In the genomic region with DNA sequence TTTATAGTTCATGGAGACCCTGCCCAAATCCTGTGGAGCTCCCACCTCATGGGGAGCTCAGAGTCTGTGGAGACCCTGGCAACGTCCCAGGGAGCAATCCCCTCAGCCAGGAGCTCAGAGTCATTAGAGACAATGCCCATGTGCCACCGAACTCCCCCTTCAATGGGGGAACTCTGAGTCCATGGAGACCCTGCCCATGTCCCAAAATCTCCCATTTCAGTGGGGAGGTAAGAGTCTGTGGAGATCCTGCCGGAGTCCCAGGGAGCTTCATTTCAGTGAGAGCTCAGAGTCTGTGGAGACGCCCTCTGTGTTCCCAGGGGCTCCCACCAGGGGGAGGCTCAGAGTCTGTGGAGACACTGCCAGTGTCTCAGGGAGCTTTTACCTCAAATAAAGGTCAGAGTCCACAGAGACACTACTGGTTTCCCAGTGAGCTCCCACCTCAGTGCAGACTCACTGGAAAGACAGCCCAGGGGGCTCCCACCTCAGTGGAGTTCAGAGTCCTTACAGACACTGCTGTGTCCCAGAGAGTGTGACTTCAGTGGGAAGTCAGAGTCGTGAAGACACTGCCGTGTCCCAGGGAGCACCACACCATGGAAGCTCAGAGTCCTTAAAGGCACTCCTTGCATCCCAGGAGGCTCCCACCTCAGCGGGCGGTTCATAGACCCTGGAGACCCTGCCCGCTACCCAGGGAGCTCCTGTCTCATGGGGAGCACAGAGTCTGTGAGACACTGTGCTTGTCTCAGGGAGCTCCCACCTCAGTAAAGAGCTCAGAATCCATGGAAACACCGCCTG, we compare ENCODE assay signal across 8 cellular contexts. TPM values are rescaled to one million over a fixed set of nuclear protein-coding genes. Genes with fewer than 3 reads are reported as not detected.
A peak's percentile ranks its signal among the peaks of the same experiment; 100 is the strongest.
DNase-seq lines count a peak whose midpoint lies in the region; ATAC-seq and TF ChIP-seq lines count a peak whose summit lies in the region.

No MANE protein-coding gene starts in this region.

- H3K27me3 Mint-ChIP-seq in CD8-positive, alpha-beta T cell (ENCODE audit: low read depth) = no peaks in the 10 kb centered on the region
- H3K27me3 Mint-ChIP-seq in activated CD4-positive, alpha-beta T cell treated with anti-CD3 and anti-CD28 coated beads, Interleukin-2, amount 10 ng/mL, durations not matched to agents 24 days and 14 days = no peaks in the 10 kb centered on the region
- H3K27me3 Mint-ChIP-seq in progenitor cell of endocrine pancreas = no peaks in the 10 kb centered on the region

- peaks cover 44% of the 10 kb centered on the region for H3K36me3 ChIP-seq in CD8-positive, alpha-beta T cell (ENCODE audit: insufficient read depth, low read length)
- peaks cover 42% of the 10 kb centered on the region for H3K36me3 ChIP-seq in Karpas-422 (ENCODE audit: insufficient read depth, low read length)

- H3K4me1 Mint-ChIP-seq in CD8-positive, alpha-beta T cell (ENCODE audit: low read depth) = peaks cover 44% of the 10 kb centered on the region
- peaks cover 30% of the 10 kb centered on the region for H3K4me1 Mint-ChIP-seq in activated CD4-positive, alpha-beta T cell treated with anti-CD3 and anti-CD28 coated beads, Interleukin-2, amount 10 ng/mL, durations not matched to agents 24 days and 14 days
- H3K4me1 Mint-ChIP-seq in progenitor cell of endocrine pancreas (ENCODE audit: low read depth) = peaks cover 6% of the 10 kb centered on the region

- POLR2A ChIA-PET in CD8-positive, alpha-beta T cell (lab: Charles Lee) = interaction anchor here (1.0 to 5.2 kb wide), 11 partner anchors 12 to 161 kb away, joined by 3 to 52 read pairs (median 5); partner anchors contain the start of genes CCM2, PURB and TBRG4

- H3K27ac Mint-ChIP-seq in CD8-positive, alpha-beta T cell = peak overlapping the region; percentile 66
- peak overlapping the region; percentile 56 for H3K27ac Mint-ChIP-seq in activated CD4-positive, alpha-beta T cell treated with anti-CD3 and anti-CD28 coated beads, Interleukin-2, amount 10 ng/mL, durations not matched to agents 24 days and 14 days
- H3K27ac Mint-ChIP-seq in progenitor cell of endocrine pancreas = no peak overlapping the region

- DNase-seq in CD8-positive, alpha-beta T cell = peak in 6 of 7 experiments; percentile 47 to 72 (median 67)
- DNase-seq in Karpas-422 (peak; percentile 75), epithelial cell of proximal tubule (ENCODE audit: low read depth) (no peak), progenitor cell of endocrine pancreas (ENCODE audit: low spot score, unreplicated experiment) (peak; percentile 38), COR-L47 (lab: John Stamatoyannopoulos, UW) (no peak), DMS79 (lab: John Stamatoyannopoulos, UW) (no peak)
- peak; percentile 90 for DNase-seq in activated CD4-positive, alpha-beta T cell treated with anti-CD3 and anti-CD28 coated beads, Interleukin-2, amount 10 ng/mL, durations not matched to agents 24 days and 14 days

- no peaks in the 10 kb centered on the region for H3K9me2 ChIP-seq in Karpas-422 (replicated peaks; ENCODE audit: insufficient read depth, low read length)

- CTCF ChIA-PET in CD8-positive, alpha-beta T cell (lab: Charles Lee) = interaction anchor here (0.7 to 8.5 kb wide), 48 partner anchors 9 to 695 kb away, joined by 3 to 157 read pairs (median 4); partner anchors contain the start of genes CCM2 and TMED4

- H3K4me2 ChIP-seq in Karpas-422 (ENCODE audit: low read depth, low read length, poor library complexity, severe bottlenecking) = no peak overlapping the region

- intact Hi-C loops in CD8-positive, alpha-beta T cell (cut with DNase I, micrococcal nuclease) = loop anchor here (1.0 kb wide), 1 partner anchor 162 kb away; no protein-coding TSS in a partner anchor
- intact Hi-C loops in activated CD4-positive, alpha-beta T cell treated with anti-CD3 and anti-CD28 coated beads, Interleukin-2, amount 10 ng/mL, durations not matched to agents 24 days and 14 days (cut with micrococcal nuclease) = loop anchor here (1.0 kb wide), 1 partner anchor 162 kb away; no protein-coding TSS in a partner anchor

- H3K27me3 ChIP-seq in CD8-positive, alpha-beta T cell (ENCODE audit: insufficient read depth, low read length) = no peaks in the 10 kb centered on the region
- no peaks in the 10 kb centered on the region for H3K27me3 ChIP-seq in Karpas-422 (ENCODE audit: low read length)

- TF ChIP-seq CTCF in CD8-positive, alpha-beta T cell (IDR thresholded peaks at IDR 0.05) = peak; percentile 59
- peak; percentile 70 for TF ChIP-seq CTCF in epithelial cell of proximal tubule (conservative IDR thresholded peaks at IDR 0.05; ENCODE audit: low read depth, low read length)
- peak; percentile 59 for TF ChIP-seq CTCF in progenitor cell of endocrine pancreas (IDR thresholded peaks at IDR 0.05; ENCODE audit: unreplicated experiment)

- H2AFZ ChIP-seq in Karpas-422 (ENCODE audit: low read length) = no peak overlapping the region

- H3K9me3 Mint-ChIP-seq in CD8-positive, alpha-beta T cell = no peaks in the 10 kb centered on the region
- no peaks in the 10 kb centered on the region for H3K9me3 Mint-ChIP-seq in activated CD4-positive, alpha-beta T cell treated with anti-CD3 and anti-CD28 coated beads, Interleukin-2, amount 10 ng/mL, durations not matched to agents 24 days and 14 days
- no peaks in the 10 kb centered on the region for H3K9me3 Mint-ChIP-seq in progenitor cell of endocrine pancreas (ENCODE audit: low read depth)

- peaks cover 37% of the 10 kb centered on the region for H3K79me2 ChIP-seq in Karpas-422 (ENCODE audit: low read length)

- no peak overlapping the region for H3K4me3 ChIP-seq in CD8-positive, alpha-beta T cell (ENCODE audit: low read depth, low read length)
- no peak overlapping the region for H3K4me3 ChIP-seq in Karpas-422 (ENCODE audit: low read length)
- no peak overlapping the region for H3K4me3 ChIP-seq in epithelial cell of proximal tubule (ENCODE audit: low read depth, low read length)

- no peaks in the 10 kb centered on the region for H3K9me3 ChIP-seq in CD8-positive, alpha-beta T cell (ENCODE audit: low read length)
- no peaks in the 10 kb centered on the region for H3K9me3 ChIP-seq in Karpas-422 (ENCODE audit: low read length)

- ATAC-seq in CD8-positive, alpha-beta T cell = peak; percentile 19
- ATAC-seq in HG02759 (IDR thresholded peaks at IDR 0.05; ENCODE audit: unreplicated experiment) = no peak

- H3K27ac ChIP-seq in CD8-positive, alpha-beta T cell (ENCODE audit: low read depth, low read length) = no peak overlapping the region
- no peak overlapping the region; the same call in 1 of the 2 replicates for H3K27ac ChIP-seq in Karpas-422 (ENCODE audit: low read length)

- H3K9ac ChIP-seq in Karpas-422 (ENCODE audit: low read length) = no peak overlapping the region

- H3K4me1 ChIP-seq in CD8-positive, alpha-beta T cell (ENCODE audit: insufficient read depth, low read length) = peaks cover 36% of the 10 kb centered on the region
- H3K4me1 ChIP-seq in Karpas-422 (ENCODE audit: low read length) = peaks cover 29% of the 10 kb centered on the region

- no peaks in the 10 kb centered on the region for H4K20me1 ChIP-seq in Karpas-422 (ENCODE audit: insufficient read depth, low read depth, low read length)

- no peak overlapping the region for H3K4me3 Mint-ChIP-seq in CD8-positive, alpha-beta T cell
- peak overlapping the region; percentile 93 for H3K4me3 Mint-ChIP-seq in activated CD4-positive, alpha-beta T cell treated with anti-CD3 and anti-CD28 coated beads, Interleukin-2, amount 10 ng/mL, durations not matched to agents 24 days and 14 days
- no peak overlapping the region for H3K4me3 Mint-ChIP-seq in progenitor cell of endocrine pancreas (ENCODE audit: low read depth)

- H3K36me3 Mint-ChIP-seq in CD8-positive, alpha-beta T cell = peaks cover 78% of the 10 kb centered on the region
- H3K36me3 Mint-ChIP-seq in activated CD4-positive, alpha-beta T cell treated with anti-CD3 and anti-CD28 coated beads, Interleukin-2, amount 10 ng/mL, durations not matched to agents 24 days and 14 days (ENCODE audit: low read depth) = peaks cover 74% of the 10 kb centered on the region
- no peaks in the 10 kb centered on the region for H3K36me3 Mint-ChIP-seq in progenitor cell of endocrine pancreas (ENCODE audit: insufficient read depth)

RNA-seq across cellular contexts. Expression of gene MYO1G, which starts 5.0 kb away (rescaled TPM):
- total RNA-seq in CD8-positive, alpha-beta T cell = 100 to 1,000 TPM; 142 to 143 TPM
- total RNA-seq in Karpas-422 (2014; rRNA removed; shearing (Covaris generic); ENCODE audit: low replicate concordance) = 62.4 and 130 TPM in 2 replicates
- total RNA-seq in activated CD4-positive, alpha-beta T cell treated with anti-CD3 and anti-CD28 coated beads, Interleukin-2, amount 10 ng/mL, durations not matched to agents 24 days and 14 days = 283 and 290 TPM in 2 replicates
- total RNA-seq in epithelial cell of proximal tubule (under 0.01 TPM in 1 of 2 replicates, not detected in the other), progenitor cell of endocrine pancreas (0.53 and 0.67 TPM in 2 replicates)

RNA-seq across cellular contexts. Expression of gene CCM2, which starts 26.2 kb away (rescaled TPM):
- 10 to 100 TPM; 42.8 to 44.6 TPM for total RNA-seq in CD8-positive, alpha-beta T cell
- total RNA-seq in Karpas-422 (2014; rRNA removed; shearing (Covaris generic); ENCODE audit: low replicate concordance) = 42.5 and 78.8 TPM in 2 replicates
- total RNA-seq in activated CD4-positive, alpha-beta T cell treated with anti-CD3 and anti-CD28 coated beads, Interleukin-2, amount 10 ng/mL, durations not matched to agents 24 days and 14 days = 59.2 and 63.1 TPM in 2 replicates
- total RNA-seq in epithelial cell of proximal tubule (49.2 and 60.1 TPM in 2 replicates), progenitor cell of endocrine pancreas (42.2 and 43.0 TPM in 2 replicates)

Comparison
In these comparisons a context has a peak if more than half of its experiments do, and no peak if none do; other contexts are left out.
1. DNase-seq: peak in CD8-positive, alpha-beta T cell (6 of 7), Karpas-422 (single experiment), activated CD4-positive, alpha-beta T cell treated with anti-CD3 and anti-CD28 coated beads, Interleukin-2, amount 10 ng/mL, durations not matched to agents 24 days and 14 days (single experiment) and progenitor cell of endocrine pancreas (single experiment); none in epithelial cell of proximal tubule (single experiment), COR-L47 (single experiment) and DMS79 (single experiment).
2. RNA of gene MYO1G, which starts 5.0 kb away (total RNA-seq): 283 to 290 TPM in activated CD4-positive, alpha-beta T cell treated with anti-CD3 and anti-CD28 coated beads, Interleukin-2, amount 10 ng/mL, durations not matched to agents 24 days and 14 days, 142 to 143 TPM in CD8-positive, alpha-beta T cell and 62.4 to 130 TPM in Karpas-422; 0.53 to 0.67 TPM in progenitor cell of endocrine pancreas and under 0.01 TPM in epithelial cell of proximal tubule; every median in the first group is over 10 times any median in the second.
3. Peak in every context shown above with its lines, with median percentiles within 50 percentile points of each other: CTCF ChIP-seq.